8 cellular contexts compared by ENCODE assay signal in genomic region chr1:165697491-165697880, GRCh38. TPM values are rescaled to one million over a fixed set of nuclear protein-coding genes. Genes with fewer than 3 reads are reported as not detected.
DNase-seq lines count a peak whose midpoint lies in the region; ATAC-seq, FAIRE-seq and TF ChIP-seq lines count a peak whose summit lies in the region.

No MANE protein-coding gene starts in this region.

- H3K36me3 Mint-ChIP-seq in activated CD4-positive, alpha-beta T cell treated with anti-CD3 and anti-CD28 coated beads, Interleukin-2, amount 10 ng/mL, durations not matched to agents 7 days and 5 days (ENCODE audit: low read depth): peaks cover 28% of the 10 kb centered on the region
- H3K36me3 Mint-ChIP-seq in activated T-helper 17 cell treated with anti-CD3 and anti-CD28 coated beads, Interleukin-2, amount 50 U/mL, for 72 hours (ENCODE audit: low read depth): peaks cover 27% of the 10 kb centered on the region

- H3K4me1 ChIP-seq in kidney (ENCODE audit: control insufficient read depth in 1 of 2, insufficient read depth in 1 of 2, low read depth in 1 of 2, low read length in 2 of 2): peaks cover 0 to 10% of the 10 kb centered on the region in 2 donors
- H3K4me1 ChIP-seq in thymus (ENCODE audit: control insufficient read depth, insufficient read depth, low read length): peaks cover 13% of the 10 kb centered on the region

- H3K36me3 ChIP-seq in kidney (ENCODE audit: control insufficient read depth in 1 of 2, insufficient read depth in 2 of 2, low read length in 2 of 2): no peaks in the 10 kb centered on the region
- H3K36me3 ChIP-seq in thymus (ENCODE audit: control insufficient read depth, insufficient read depth): no peaks in the 10 kb centered on the region

- TF ChIP-seq CTCF in kidney (IDR thresholded peaks at IDR 0.05; ENCODE audit: borderline replicate concordance, extremely low read depth, insufficient read depth): no peak

- 61% methylated on average over 8 of the region's 8 CpGs for WGBS in thymus

- peak overlapping the region; percentile 98 for H3K4me3 Mint-ChIP-seq in activated CD4-positive, alpha-beta T cell treated with anti-CD3 and anti-CD28 coated beads, Interleukin-2, amount 10 ng/mL, durations not matched to agents 7 days and 5 days
- H3K4me3 Mint-ChIP-seq in activated T-helper 17 cell treated with anti-CD3 and anti-CD28 coated beads, Interleukin-2, amount 50 U/mL, for 72 hours: peak overlapping the region; percentile 97

- peak overlapping the region; percentile 94 to 99 for H3K4me3 ChIP-seq in kidney (ENCODE audit: low read length in 2 of 2)
- H3K4me3 ChIP-seq in thymus (ENCODE audit: low read length): peak overlapping the region; percentile 91

- CTCF ChIA-PET in activated CD4-positive, alpha-beta T cell treated with anti-CD3 and anti-CD28 coated beads, Interleukin-2, amount 10 ng/mL, durations not matched to agents 7 days and 5 days (lab: Charles Lee): interaction anchor here (0.8 to 2.2 kb wide), 5 partner anchors 11 to 212 kb away, joined by 3 to 8 read pairs (median 4); no protein-coding TSS in a partner anchor

- H3K27ac ChIP-seq in kidney (ENCODE audit: low read depth in 2 of 2, low read length in 2 of 2) (peak overlapping the region in 1 of 2 donors; percentile 87), thymus (ENCODE audit: low read depth) (peak overlapping the region; percentile 100)

- H3K27ac Mint-ChIP-seq in activated CD4-positive, alpha-beta T cell treated with anti-CD3 and anti-CD28 coated beads, Interleukin-2, amount 10 ng/mL, durations not matched to agents 7 days and 5 days: peak overlapping the region; percentile 98
- H3K27ac Mint-ChIP-seq in activated T-helper 17 cell treated with anti-CD3 and anti-CD28 coated beads, Interleukin-2, amount 50 U/mL, for 72 hours: peak overlapping the region; percentile 96

- DNase-seq in activated CD4-positive, alpha-beta T cell treated with anti-CD3 and anti-CD28 coated beads, Interleukin-2, amount 10 ng/mL, durations not matched to agents 7 days and 5 days: no peak
- no peak for DNase-seq in activated CD4-positive, alpha-beta T cell treated with anti-CD3 and anti-CD28 coated beads for 48 hours
- DNase-seq in kidney: no peak
- no peak for DNase-seq in NCI-H524 treated with DMSO at 0.1 percent for 48 hours (lab: John Stamatoyannopoulos, UW)

- peaks cover 2% of the 10 kb centered on the region for H3K27me3 Mint-ChIP-seq in activated CD4-positive, alpha-beta T cell treated with anti-CD3 and anti-CD28 coated beads, Interleukin-2, amount 10 ng/mL, durations not matched to agents 7 days and 5 days
- H3K27me3 Mint-ChIP-seq in activated T-helper 17 cell treated with anti-CD3 and anti-CD28 coated beads, Interleukin-2, amount 50 U/mL, for 72 hours: no peaks in the 10 kb centered on the region

- no peak for ATAC-seq in activated T-helper 17 cell treated with anti-CD3 and anti-CD28 coated beads, Interleukin-2, amount 50 U/mL, for 72 hours (replicated peaks)
- ATAC-seq in HG02870 (IDR thresholded peaks at IDR 0.05; ENCODE audit: unreplicated experiment) (no peak), GM18867 (IDR thresholded peaks at IDR 0.05; ENCODE audit: unreplicated experiment) (no peak)

- H3K9me3 ChIP-seq in kidney (ENCODE audit: control insufficient read depth in 1 of 2, low read length in 2 of 2) (no peaks in the 10 kb centered on the region), thymus (ENCODE audit: control insufficient read depth) (no peaks in the 10 kb centered on the region)

- H3K9me3 Mint-ChIP-seq in activated CD4-positive, alpha-beta T cell treated with anti-CD3 and anti-CD28 coated beads, Interleukin-2, amount 10 ng/mL, durations not matched to agents 7 days and 5 days: no peaks in the 10 kb centered on the region
- no peaks in the 10 kb centered on the region for H3K9me3 Mint-ChIP-seq in activated T-helper 17 cell treated with anti-CD3 and anti-CD28 coated beads, Interleukin-2, amount 50 U/mL, for 72 hours

- H3K4me1 Mint-ChIP-seq in activated CD4-positive, alpha-beta T cell treated with anti-CD3 and anti-CD28 coated beads, Interleukin-2, amount 10 ng/mL, durations not matched to agents 7 days and 5 days: peaks cover 36% of the 10 kb centered on the region
- peaks cover 9% of the 10 kb centered on the region for H3K4me1 Mint-ChIP-seq in activated T-helper 17 cell treated with anti-CD3 and anti-CD28 coated beads, Interleukin-2, amount 50 U/mL, for 72 hours

- intact Hi-C loops in kidney (cut with DNase I): no loop called here

- no peaks in the 10 kb centered on the region for H3K27me3 ChIP-seq in thymus (ENCODE audit: control insufficient read depth, insufficient read depth)

- POLR2A ChIA-PET in activated CD4-positive, alpha-beta T cell treated with anti-CD3 and anti-CD28 coated beads, Interleukin-2, amount 10 ng/mL, durations not matched to agents 7 days and 5 days (lab: Charles Lee): interaction anchor here (0.6 to 0.8 kb wide), 3 partner anchors 44 to 66 kb away, joined by 3 to 9 read pairs (median 3); no protein-coding TSS in a partner anchor

- no peak for FAIRE-seq in kidney (lab: Jason Lieb, UNC)

- H3K9ac ChIP-seq in kidney (ENCODE audit: low read length in 2 of 2): peak overlapping the region in 1 of 2 donors; percentile 85

RNA-seq across cellular contexts. Expression of gene ALDH9A1, which starts 0.9 kb away (rescaled TPM):
- total RNA-seq in activated CD4-positive, alpha-beta T cell treated with anti-CD3 and anti-CD28 coated beads, Interleukin-2, amount 10 ng/mL, durations not matched to agents 7 days and 5 days: 10 to 100 TPM; 43.4 to 45.3 TPM
- 10 to 100 TPM; 18.8 to 35.4 TPM for total RNA-seq in activated T-helper 17 cell treated with anti-CD3 and anti-CD28 coated beads, Interleukin-2, amount 50 U/mL, for 72 hours
- 70.7 TPM for total RNA-seq in kidney
- polyA plus RNA-seq in kidney (ENCODE audit: insufficient read depth, low read depth, low replicate concordance): 77.2 TPM
- polyA plus RNA-seq in thymus: 44.9 TPM
